Comparison of ENCODE assay signal across 20 cellular contexts in genomic region chr4:102694791-102695190, GRCh38.
DNase-seq lines count a peak whose midpoint lies in the region; ATAC-seq and TF ChIP-seq lines count a peak whose summit lies in the region.
"Had no signal": no experiment of that assay in that cellular context is flagged by ENCODE, and none has a peak within 500 bp of the region (broad histone marks: within the 10 kb centered on the region; RNA-seq: fewer than 3 reads in every experiment).

No MANE protein-coding gene starts in this region.

- CTCF ChIA-PET in PC-9 (lab: Charles Lee): no interaction called here

- H3K4me1 ChIP-seq in PC-9 (replicated peaks; ENCODE audit: insufficient read depth) (peaks cover 26% of the 10 kb centered on the region), trophoblast cell (ENCODE audit: control insufficient read depth in 1 of 2, insufficient read depth in 2 of 2, low read length in 2 of 2) (peaks cover 0 to 2% of the 10 kb centered on the region in 2 experiments), psoas muscle (no peaks in the 10 kb centered on the region), adrenal gland (replicated peaks in 1 of 2) (peaks cover 5 to 12% of the 10 kb centered on the region in 2 donors)
- H3K4me1 ChIP-seq: Peyer's patch had no signal

- H4K12ac ChIP-seq in trophoblast cell (ENCODE audit: low read depth, low read length): no peak overlapping the region

- no CpG with 5 or more reads among the region's 3 CpGs for WGBS in trophoblast cell (ENCODE audit: extremely low coverage, insufficient coverage, insufficient read length)
- WGBS in psoas muscle, 3 donors: 87 to 95% (median 91%) methylated on average over 3 of the region's 3 CpGs
- 91 to 99% (median 92%) methylated on average over 3 of the region's 3 CpGs for WGBS in adrenal gland, 4 donors

- H3K9me3 Mint-ChIP-seq in HFFc6: no peaks in the 10 kb centered on the region

- no peak overlapping the region for H2BK12ac ChIP-seq in trophoblast cell (ENCODE audit: low read length)

- no TSS peak for BruUV-seq in PC-9 (replicated peaks; lab: Mats Ljungman, UMichigan)

- H3K9me2 ChIP-seq in PC-9 (ENCODE audit: insufficient read depth): no peaks in the 10 kb centered on the region

- H3K27ac ChIP-seq in PC-9: 0 out of 2 replicates have a peak overlapping the region, but pooled peaks have one; percentile 29
- no peak overlapping the region for H3K27ac ChIP-seq in trophoblast cell (ENCODE audit: low read depth, low read length)
- H3K27ac ChIP-seq in psoas muscle: no peak overlapping the region
- no peak overlapping the region for H3K27ac ChIP-seq in adrenal gland
- H3K27ac ChIP-seq: C4-2B, Peyer's patch had no signal

- no peaks in the 10 kb centered on the region for H3K27me3 ChIP-seq in PC-9 (ENCODE audit: insufficient read depth, low read depth)
- no peaks in the 10 kb centered on the region for H3K27me3 ChIP-seq in trophoblast cell (ENCODE audit: insufficient read depth, low read length)
- H3K27me3 ChIP-seq in psoas muscle (ENCODE audit: insufficient read depth in 3 of 3, low read length in 2 of 3): no peaks in the 10 kb centered on the region
- H3K27me3 ChIP-seq in adrenal gland: no peaks in the 10 kb centered on the region
- H3K27me3 ChIP-seq: Peyer's patch had no signal

- no peak overlapping the region for H3K4me3 Mint-ChIP-seq in HFFc6

- no peak overlapping the region for H3K9ac ChIP-seq in trophoblast cell (ENCODE audit: low read length)

- H3K79me2 ChIP-seq in PC-9 (ENCODE audit: low read depth) (no peaks in the 10 kb centered on the region), trophoblast cell (ENCODE audit: control insufficient read depth, insufficient read depth, low read length, poor library complexity) (no peaks in the 10 kb centered on the region)

- H3K9me3 ChIP-seq in PC-9 (ENCODE audit: insufficient read depth, low read depth): no peaks in the 10 kb centered on the region
- peaks cover 1% of the 10 kb centered on the region for H3K9me3 ChIP-seq in trophoblast cell (ENCODE audit: insufficient read depth, low read depth, low read length)
- H3K9me3 ChIP-seq in psoas muscle: no peaks in the 10 kb centered on the region
- H3K9me3 ChIP-seq in adrenal gland (replicated peaks in 1 of 3): no peaks in the 10 kb centered on the region
- H3K9me3 ChIP-seq: Peyer's patch had no signal

- H3K27me3 Mint-ChIP-seq in HFFc6 (ENCODE audit: insufficient read depth): 0 out of 2 replicates have a peak, but pooled peaks cover 1% of the 10 kb centered on the region

- H2BK5ac ChIP-seq in trophoblast cell (ENCODE audit: low read depth, low read length, poor library complexity): no peak overlapping the region

- peak overlapping the region; percentile 8 for H2BK120ac ChIP-seq in trophoblast cell (ENCODE audit: insufficient read depth, low read length, poor library complexity)

- no peak overlapping the region for H3K4ac ChIP-seq in trophoblast cell (ENCODE audit: low read depth, low read length)

- H4K8ac ChIP-seq in trophoblast cell (ENCODE audit: low read depth, low read length): no peak overlapping the region

- H4K20me1 ChIP-seq in PC-9 (ENCODE audit: insufficient read depth): no peaks in the 10 kb centered on the region

- H3F3A ChIP-seq in PC-9 (ENCODE audit: insufficient read depth, low read depth): peaks cover 5% of the 10 kb centered on the region; the same call in 1 of the 2 replicates

- peaks cover 37% of the 10 kb centered on the region for H3K36me3 Mint-ChIP-seq in HFFc6 (ENCODE audit: low read depth)

- ATAC-seq in psoas muscle: no peak
- ATAC-seq: HCT116, K562 had no signal

- H3K14ac ChIP-seq in trophoblast cell (ENCODE audit: low read length): no peak overlapping the region

- POLR2A ChIA-PET in PC-9 (lab: Charles Lee; ENCODE audit: unreplicated experiment): no interaction called here

- H3K18ac ChIP-seq in trophoblast cell (ENCODE audit: low read length): no peak overlapping the region

- DNase-seq in HFFc6: no peak
- no peak for DNase-seq in PC-9
- DNase-seq in epithelial cell of esophagus (ENCODE audit: low read depth): peak; percentile 28
- DNase-seq in trophoblast cell: no peak
- no peak for DNase-seq in NCI-H2029 treated with DMSO at 0.1 percent for 48 hours (lab: John Stamatoyannopoulos, UW)
- no peak for DNase-seq in psoas muscle
- DNase-seq in adrenal gland: no peak
- DNase-seq in HuH-7 (ENCODE audit: low spot score): no peak
- DNase-seq: GOT3; NCI-H1092 treated with DMSO at 0.1 percent for 48 hours; NCI-H1436 treated with DMSO at 0.1 percent for 48 hours; NCI-H1930; NCI-H345; NCI-H524; NCI-H774; NK-92 treated with Interleukin-12 subunit alpha and Interleukin-12 subunit beta, amount 100 ng/mL, for 24 hours; Peyer's patch had no signal

- no peak for TF ChIP-seq CTCF in HFFc6 (IDR thresholded peaks at IDR 0.05)
- no peak for TF ChIP-seq CTCF in PC-9 (conservative IDR thresholded peaks at IDR 0.05)
- no peak for TF ChIP-seq CTCF in epithelial cell of esophagus (IDR thresholded peaks at IDR 0.05; ENCODE audit: insufficient read depth, low read depth, low read length, missing control alignments)
- TF ChIP-seq CTCF in psoas muscle (IDR thresholded peaks at IDR 0.05): no peak
- no peak for TF ChIP-seq CTCF in adrenal gland (IDR thresholded peaks at IDR 0.05)

- H3K23ac ChIP-seq in trophoblast cell (ENCODE audit: low read length): no peak overlapping the region

- no peak overlapping the region for H3K4me2 ChIP-seq in PC-9
- no peak overlapping the region for H3K4me2 ChIP-seq in trophoblast cell (ENCODE audit: low read length)

- H3K4me3 ChIP-seq in PC-9 (no peak overlapping the region), epithelial cell of esophagus (ENCODE audit: low read length) (no peak overlapping the region), trophoblast cell (ENCODE audit: low read depth, low read length) (no peak overlapping the region), psoas muscle (no peak overlapping the region), adrenal gland (no peak overlapping the region)
- H3K4me3 ChIP-seq: K562, Peyer's patch had no signal

- intact Hi-C loops in PC-9 (cut with micrococcal nuclease; ENCODE audit: unreplicated experiment) (no loop called here), psoas muscle (cut with DNase I) (no loop called here), adrenal gland (cut with DNase I) (no loop called here)

- H4K91ac ChIP-seq in trophoblast cell (ENCODE audit: low read depth, low read length): no peak overlapping the region

- no peaks in the 10 kb centered on the region for H3K79me1 ChIP-seq in trophoblast cell (ENCODE audit: low read length)

- no peak for TF ChIP-seq POLR2A in adrenal gland (IDR thresholded peaks at IDR 0.05)

- peak overlapping the region; percentile 24; the same call in 1 of the 2 replicates for H3K27ac Mint-ChIP-seq in HFFc6

- H2AK5ac ChIP-seq in trophoblast cell (ENCODE audit: low read length): no peak overlapping the region

- no peaks in the 10 kb centered on the region; the same call in 1 of the 2 replicates for H3K36me3 ChIP-seq in PC-9 (ENCODE audit: low read depth)
- peaks cover 7 to 11% of the 10 kb centered on the region in 2 experiments for H3K36me3 ChIP-seq in trophoblast cell (ENCODE audit: control insufficient read depth in 1 of 2, insufficient read depth in 2 of 2, low read length in 2 of 2)
- H3K36me3 ChIP-seq in psoas muscle (ENCODE audit: insufficient read depth in 1 of 2, low read depth in 1 of 2): peaks cover 0 to 14% of the 10 kb centered on the region in 2 donors
- no peaks in the 10 kb centered on the region for H3K36me3 ChIP-seq in adrenal gland (replicated peaks in 1 of 2)

- peaks cover 37% of the 10 kb centered on the region for H3K4me1 Mint-ChIP-seq in HFFc6 (ENCODE audit: low read depth)

- no peak overlapping the region for H2AFZ ChIP-seq in PC-9
- H2AFZ ChIP-seq in trophoblast cell (ENCODE audit: insufficient read depth, low read length, poor library complexity): no peak overlapping the region
